8 cellular contexts compared by ENCODE assay signal in genomic region chr4:87092389-87093141, GRCh38.
DNase-seq lines count a peak whose midpoint lies in the region; ATAC-seq and TF ChIP-seq lines count a peak whose summit lies in the region.

No MANE protein-coding gene starts in this region.

- H3K4me1 ChIP-seq in SJCRH30 (no peaks in the 10 kb centered on the region), prostate gland (replicated peaks) (peaks cover 17% of the 10 kb centered on the region)

- H3K36me3 ChIP-seq in SJCRH30 (no peaks in the 10 kb centered on the region), prostate gland (no peaks in the 10 kb centered on the region)

- intact Hi-C loops in prostate gland (cut with DNase I): loop anchor here (2.0 kb wide), 1 partner anchor 170 kb away; no protein-coding TSS in a partner anchor

- WGBS in prostate gland: 23% methylated on average over 4 of the region's 4 CpGs

- peaks cover 38% of the 10 kb centered on the region for H3K4me1 Mint-ChIP-seq in activated T-cell treated with anti-CD3 and anti-CD28 coated beads, Interleukin-2, amount 50 U/mL, for 24 hours (ENCODE audit: low read depth)

- no peak for ATAC-seq in HG03378 (IDR thresholded peaks at IDR 0.05; ENCODE audit: unreplicated experiment)
- no peak for ATAC-seq in HG03139 (IDR thresholded peaks at IDR 0.05; ENCODE audit: unreplicated experiment)

- H3K4me3 ChIP-seq in SJCRH30 (no peak overlapping the region), fibroblast of pulmonary artery (replicated peaks; ENCODE audit: low read depth, low read length) (no peak overlapping the region), prostate gland (no peak overlapping the region)

- H3K9me3 ChIP-seq in SJCRH30 (replicated peaks) (no peaks in the 10 kb centered on the region), prostate gland (no peaks in the 10 kb centered on the region)

- H3K27ac ChIP-seq in SJCRH30: no peak overlapping the region
- H3K27ac ChIP-seq in prostate gland: no peak overlapping the region

- no peak for TF ChIP-seq POLR2A in prostate gland (IDR thresholded peaks at IDR 0.05)

- no peak for DNase-seq in activated T-cell treated with anti-CD3 and anti-CD28 coated beads, Interleukin-2, amount 50 U/mL, for 24 hours
- DNase-seq in activated T-cell treated with anti-CD3 and anti-CD28 coated beads, Interleukin-2, amount 50 U/mL, for 1 hour: no peak
- DNase-seq in HUDEP-2 (lab: John Stamatoyannopoulos, UW; ENCODE audit: unreplicated experiment in 76 of 76) (peak in 71 of 76 experiments; percentile 3 to 77 (median 52)), SJCRH30 (peak; percentile 32 to 54), fibroblast of pulmonary artery (ENCODE audit: low read depth) (peak; percentile 92), prostate gland (ENCODE audit: low spot score) (peak; percentile 60)

- H3K36me3 Mint-ChIP-seq in activated T-cell treated with anti-CD3 and anti-CD28 coated beads, Interleukin-2, amount 50 U/mL, for 24 hours (ENCODE audit: low read depth): peaks cover 61% of the 10 kb centered on the region

- no peaks in the 10 kb centered on the region for H3K27me3 Mint-ChIP-seq in activated T-cell treated with anti-CD3 and anti-CD28 coated beads, Interleukin-2, amount 50 U/mL, for 24 hours

- H3K27me3 ChIP-seq in SJCRH30 (no peaks in the 10 kb centered on the region), prostate gland (replicated peaks; ENCODE audit: insufficient read depth) (no peaks in the 10 kb centered on the region)

- H3K9me3 Mint-ChIP-seq in activated T-cell treated with anti-CD3 and anti-CD28 coated beads, Interleukin-2, amount 50 U/mL, for 24 hours: no peaks in the 10 kb centered on the region

- no peak for TF ChIP-seq CTCF in fibroblast of pulmonary artery (IDR thresholded peaks at IDR 0.05; ENCODE audit: low read length, missing control alignments)
- TF ChIP-seq CTCF in prostate gland (IDR thresholded peaks at IDR 0.05): no peak

- H3K4me3 Mint-ChIP-seq in activated T-cell treated with anti-CD3 and anti-CD28 coated beads, Interleukin-2, amount 50 U/mL, for 24 hours: no peak overlapping the region

- H3K27ac Mint-ChIP-seq in activated T-cell treated with anti-CD3 and anti-CD28 coated beads, Interleukin-2, amount 50 U/mL, for 24 hours: peak overlapping the region; percentile 80

Comparison
In these comparisons a context has a peak if more than half of its experiments do, and no peak if none do; other contexts are left out.
1. DNase-seq: peak in HUDEP-2 (71 of 76), SJCRH30 (2 of 2), fibroblast of pulmonary artery (single experiment) and prostate gland (single experiment); none in activated T-cell treated with anti-CD3 and anti-CD28 coated beads, Interleukin-2, amount 50 U/mL, for 24 hours (single experiment) and activated T-cell treated with anti-CD3 and anti-CD28 coated beads, Interleukin-2, amount 50 U/mL, for 1 hour (single experiment).